ENCODE assay signal across 1 cellular context in the genomic region with DNA sequence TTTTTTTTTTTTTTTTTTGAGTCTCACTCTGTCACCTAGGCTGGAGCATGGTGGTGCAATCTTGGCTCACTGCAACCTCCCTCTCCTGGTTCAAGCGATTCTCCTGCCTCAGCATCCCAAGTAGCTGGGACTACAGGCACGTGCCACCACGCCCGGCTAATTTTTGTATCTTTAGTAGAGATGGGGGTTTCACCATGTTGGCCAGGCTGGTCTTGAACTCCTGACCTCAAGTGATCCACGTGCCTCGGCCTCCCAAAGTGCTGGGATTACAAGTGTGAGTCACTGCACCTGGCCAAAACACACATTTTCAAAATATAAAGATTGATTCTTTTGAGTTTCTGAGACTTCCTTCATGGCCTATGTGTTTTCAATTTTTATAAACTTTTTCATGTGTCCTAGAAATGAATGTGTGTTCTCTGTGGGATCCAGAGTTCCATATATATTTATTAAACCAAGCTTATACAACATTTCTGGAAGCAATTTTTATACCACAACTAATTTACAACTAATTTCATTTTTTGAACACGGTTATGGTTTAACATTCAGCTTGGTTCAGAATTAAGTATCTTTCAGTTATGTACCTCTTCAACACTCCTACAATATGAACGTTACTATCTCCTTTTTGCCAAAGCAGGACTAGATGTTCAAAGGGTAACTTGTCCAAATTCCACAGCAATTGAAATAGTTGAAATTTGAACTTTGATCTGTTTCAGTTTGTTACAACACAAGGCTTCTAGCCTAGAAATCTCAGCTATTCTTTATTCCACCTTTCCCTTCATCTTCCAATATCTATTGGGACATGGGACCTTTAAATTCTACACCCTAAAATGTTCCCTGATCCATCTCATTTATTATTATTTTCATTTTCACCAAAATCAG.
A peak's percentile ranks its signal among the peaks of the same experiment; 100 is the strongest.
TF ChIP-seq lines count a peak whose summit lies in the region.

No MANE protein-coding gene starts in this region.

TF ChIP-seq in HepG2, 621 proteins besides CTCF, POLR2A, EP300 and RAD21 (continued from another document):
- TF ChIP-seq RXRB (CRISPR knock-in tag; IDR thresholded peaks at IDR 0.05; ENCODE audit: borderline replicate concordance) (peak; percentile 68; the same call in 1 of the 2 replicates), NCOA2 (CRISPR knock-in tag; IDR thresholded peaks at IDR 0.05) (peak; percentile 31; the same call in 1 of the 2 replicates), ZNF510 (CRISPR knock-in tag; IDR thresholded peaks at IDR 0.05; ENCODE audit: low read depth) (0 out of 2 replicates have a peak, but pooled peaks have one; percentile 44), GATAD2A (CRISPR knock-in tag; IDR thresholded peaks at IDR 0.05) (peak; percentile 70), PHF21A (CRISPR knock-in tag; IDR thresholded peaks at IDR 0.05) (peak; percentile 64; the same call in 1 of the 2 replicates), FOXA3 (CRISPR knock-in tag; IDR thresholded peaks at IDR 0.05) (peak; percentile 63), GABPB1 (CRISPR knock-in tag; IDR thresholded peaks at IDR 0.05) (no peak), HNF4G (IDR thresholded peaks at IDR 0.05; ENCODE audit: borderline replicate concordance, low read depth, low read length) (peak; percentile 96), HNF4G (CRISPR knock-in tag; IDR thresholded peaks at IDR 0.05; ENCODE audit: borderline replicate concordance, low read depth) (no peak), SMARCC2 (IDR thresholded peaks at IDR 0.05) (no peak), HMG20A (CRISPR knock-in tag; IDR thresholded peaks at IDR 0.05; ENCODE audit: borderline replicate concordance) (peak; percentile 87), ASH2L (IDR thresholded peaks at IDR 0.05; ENCODE audit: insufficient read length, low read depth, low read length) (peak; percentile 93), SAP130 (CRISPR knock-in tag; IDR thresholded peaks at IDR 0.05; ENCODE audit: low read depth) (peak; percentile 72), POLR2AphosphoS5 (IDR thresholded peaks at IDR 0.05; ENCODE audit: low read depth, low read length) (0 out of 2 replicates have a peak, but pooled peaks have one; percentile 35), CREM (IDR thresholded peaks at IDR 0.05) (peak; percentile 42; the same call in 1 of the 2 replicates), CREM (CRISPR knock-in tag; IDR thresholded peaks at IDR 0.05) (no peak), ELF3 (CRISPR knock-in tag; IDR thresholded peaks at IDR 0.05) (peak; percentile 22; the same call in 1 of the 2 replicates), ZNF644 (CRISPR knock-in tag; IDR thresholded peaks at IDR 0.05; ENCODE audit: low read depth) (peak; percentile 63; the same call in 1 of the 2 replicates), SOX13 (IDR thresholded peaks at IDR 0.05) (no peak), SOX13 (CRISPR knock-in tag; conservative IDR thresholded peaks at IDR 0.05 in 1 of 2, IDR thresholded peaks at IDR 0.05 in 1 of 2) (peak in 1 of 2 experiments; percentile 74; a peak in 1 of 4 replicates), RARA (CRISPR knock-in tag; IDR thresholded peaks at IDR 0.05) (peak; percentile 49), ATF1 (CRISPR knock-in tag; IDR thresholded peaks at IDR 0.05) (peak; percentile 45; the same call in 1 of the 2 replicates), SALL1 (CRISPR knock-in tag; IDR thresholded peaks at IDR 0.05) (0 out of 2 replicates have a peak, but pooled peaks have one; percentile 16), ZNF33B (CRISPR knock-in tag; IDR thresholded peaks at IDR 0.05) (no peak), ISL2 (CRISPR knock-in tag; IDR thresholded peaks at IDR 0.05) (peak; percentile 49; the same call in 1 of the 2 replicates), HNF4A (CRISPR knock-in tag; IDR thresholded peaks at IDR 0.05) (peak; percentile 97), BHLHE40 (IDR thresholded peaks at IDR 0.05; ENCODE audit: low read length) (0 out of 2 replicates have a peak, but pooled peaks have one; percentile 16), HDAC2 (CRISPR knock-in tag; IDR thresholded peaks at IDR 0.05) (peak; percentile 38; the same call in 1 of the 2 replicates), KDM5A (IDR thresholded peaks at IDR 0.05; ENCODE audit: borderline replicate concordance, low read length) (no peak), ZMYM4 (CRISPR knock-in tag; IDR thresholded peaks at IDR 0.05) (0 out of 2 replicates have a peak, but pooled peaks have one; percentile 46), HHEX (CRISPR knock-in tag; IDR thresholded peaks at IDR 0.05) (peak; percentile 40; the same call in 1 of the 2 replicates), KDM6A (CRISPR knock-in tag; IDR thresholded peaks at IDR 0.05; ENCODE audit: low read depth) (peak; percentile 88), REPIN1 (CRISPR knock-in tag; IDR thresholded peaks at IDR 0.05; ENCODE audit: borderline replicate concordance, low read depth) (0 out of 2 replicates have a peak, but pooled peaks have one; percentile 25), CEBPB (IDR thresholded peaks at IDR 0.05; ENCODE audit: borderline replicate concordance, low read depth, low read length) (peak; percentile 83), ZNF792 (CRISPR knock-in tag; IDR thresholded peaks at IDR 0.05) (peak; percentile 60; the same call in 1 of the 2 replicates), BCL6 (CRISPR knock-in tag; IDR thresholded peaks at IDR 0.05) (0 out of 2 replicates have a peak, but pooled peaks have one; percentile 44), TEAD3 (CRISPR knock-in tag; optimal IDR thresholded peaks at IDR 0.05; ENCODE audit: borderline replicate concordance) (peak; percentile 66), PPARG (CRISPR knock-in tag; conservative IDR thresholded peaks at IDR 0.05) (peak; percentile 91), NR2F2 (IDR thresholded peaks at IDR 0.05; ENCODE audit: borderline replicate concordance, low read depth) (0 out of 2 replicates have a peak, but pooled peaks have one; percentile 29), XRCC5 (optimal IDR thresholded peaks at IDR 0.05; ENCODE audit: low read length) (no peak), SOX6 (IDR thresholded peaks at IDR 0.05) (no peak), SOX6 (CRISPR knock-in tag; IDR thresholded peaks at IDR 0.05) (peak; percentile 25; the same call in 1 of the 2 replicates), THAP11 (CRISPR knock-in tag; IDR thresholded peaks at IDR 0.05) (peak; percentile 37; the same call in 1 of the 2 replicates), ZBTB3 (CRISPR knock-in tag; IDR thresholded peaks at IDR 0.05; ENCODE audit: borderline replicate concordance, low read depth) (no peak), GFI1 (CRISPR knock-in tag; IDR thresholded peaks at IDR 0.05; ENCODE audit: borderline replicate concordance) (peak; percentile 98), TRIM24 (CRISPR knock-in tag; IDR thresholded peaks at IDR 0.05) (no peak)
- TF ChIP-seq, protein P1, sequence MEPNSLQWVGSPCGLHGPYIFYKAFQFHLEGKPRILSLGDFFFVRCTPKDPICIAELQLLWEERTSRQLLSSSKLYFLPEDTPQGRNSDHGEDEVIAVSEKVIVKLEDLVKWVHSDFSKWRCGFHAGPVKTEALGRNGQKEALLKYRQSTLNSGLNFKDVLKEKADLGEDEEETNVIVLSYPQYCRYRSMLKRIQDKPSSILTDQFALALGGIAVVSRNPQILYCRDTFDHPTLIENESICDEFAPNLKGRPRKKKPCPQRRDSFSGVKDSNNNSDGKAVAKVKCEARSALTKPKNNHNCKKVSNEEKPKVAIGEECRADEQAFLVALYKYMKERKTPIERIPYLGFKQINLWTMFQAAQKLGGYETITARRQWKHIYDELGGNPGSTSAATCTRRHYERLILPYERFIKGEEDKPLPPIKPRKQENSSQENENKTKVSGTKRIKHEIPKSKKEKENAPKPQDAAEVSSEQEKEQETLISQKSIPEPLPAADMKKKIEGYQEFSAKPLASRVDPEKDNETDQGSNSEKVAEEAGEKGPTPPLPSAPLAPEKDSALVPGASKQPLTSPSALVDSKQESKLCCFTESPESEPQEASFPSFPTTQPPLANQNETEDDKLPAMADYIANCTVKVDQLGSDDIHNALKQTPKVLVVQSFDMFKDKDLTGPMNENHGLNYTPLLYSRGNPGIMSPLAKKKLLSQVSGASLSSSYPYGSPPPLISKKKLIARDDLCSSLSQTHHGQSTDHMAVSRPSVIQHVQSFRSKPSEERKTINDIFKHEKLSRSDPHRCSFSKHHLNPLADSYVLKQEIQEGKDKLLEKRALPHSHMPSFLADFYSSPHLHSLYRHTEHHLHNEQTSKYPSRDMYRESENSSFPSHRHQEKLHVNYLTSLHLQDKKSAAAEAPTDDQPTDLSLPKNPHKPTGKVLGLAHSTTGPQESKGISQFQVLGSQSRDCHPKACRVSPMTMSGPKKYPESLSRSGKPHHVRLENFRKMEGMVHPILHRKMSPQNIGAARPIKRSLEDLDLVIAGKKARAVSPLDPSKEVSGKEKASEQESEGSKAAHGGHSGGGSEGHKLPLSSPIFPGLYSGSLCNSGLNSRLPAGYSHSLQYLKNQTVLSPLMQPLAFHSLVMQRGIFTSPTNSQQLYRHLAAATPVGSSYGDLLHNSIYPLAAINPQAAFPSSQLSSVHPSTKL (CRISPR knock-in tag; IDR thresholded peaks at IDR 0.05): peak; percentile 86
- TF ChIP-seq, protein P2, sequence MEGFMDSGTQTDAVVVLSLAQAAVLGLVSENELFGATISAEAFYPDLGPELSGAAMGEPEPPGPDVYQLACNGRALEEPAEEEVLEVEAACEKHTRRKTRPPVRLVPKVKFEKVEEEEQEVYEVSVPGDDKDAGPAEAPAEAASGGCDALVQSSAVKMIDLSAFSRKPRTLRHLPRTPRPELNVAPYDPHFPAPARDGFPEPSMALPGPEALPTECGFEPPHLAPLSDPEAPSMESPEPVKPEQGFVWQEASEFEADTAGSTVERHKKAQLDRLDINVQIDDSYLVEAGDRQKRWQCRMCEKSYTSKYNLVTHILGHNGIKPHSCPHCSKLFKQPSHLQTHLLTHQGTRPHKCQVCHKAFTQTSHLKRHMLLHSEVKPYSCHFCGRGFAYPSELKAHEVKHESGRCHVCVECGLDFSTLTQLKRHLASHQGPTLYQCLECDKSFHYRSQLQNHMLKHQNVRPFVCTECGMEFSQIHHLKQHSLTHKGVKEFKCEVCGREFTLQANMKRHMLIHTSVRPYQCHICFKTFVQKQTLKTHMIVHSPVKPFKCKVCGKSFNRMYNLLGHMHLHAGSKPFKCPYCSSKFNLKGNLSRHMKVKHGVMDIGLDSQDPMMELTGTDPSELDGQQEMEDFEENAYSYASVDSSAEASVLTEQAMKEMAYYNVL (CRISPR knock-in tag; IDR thresholded peaks at IDR 0.05; ENCODE audit: borderline replicate concordance): no peak
- TF ChIP-seq, protein P3, sequence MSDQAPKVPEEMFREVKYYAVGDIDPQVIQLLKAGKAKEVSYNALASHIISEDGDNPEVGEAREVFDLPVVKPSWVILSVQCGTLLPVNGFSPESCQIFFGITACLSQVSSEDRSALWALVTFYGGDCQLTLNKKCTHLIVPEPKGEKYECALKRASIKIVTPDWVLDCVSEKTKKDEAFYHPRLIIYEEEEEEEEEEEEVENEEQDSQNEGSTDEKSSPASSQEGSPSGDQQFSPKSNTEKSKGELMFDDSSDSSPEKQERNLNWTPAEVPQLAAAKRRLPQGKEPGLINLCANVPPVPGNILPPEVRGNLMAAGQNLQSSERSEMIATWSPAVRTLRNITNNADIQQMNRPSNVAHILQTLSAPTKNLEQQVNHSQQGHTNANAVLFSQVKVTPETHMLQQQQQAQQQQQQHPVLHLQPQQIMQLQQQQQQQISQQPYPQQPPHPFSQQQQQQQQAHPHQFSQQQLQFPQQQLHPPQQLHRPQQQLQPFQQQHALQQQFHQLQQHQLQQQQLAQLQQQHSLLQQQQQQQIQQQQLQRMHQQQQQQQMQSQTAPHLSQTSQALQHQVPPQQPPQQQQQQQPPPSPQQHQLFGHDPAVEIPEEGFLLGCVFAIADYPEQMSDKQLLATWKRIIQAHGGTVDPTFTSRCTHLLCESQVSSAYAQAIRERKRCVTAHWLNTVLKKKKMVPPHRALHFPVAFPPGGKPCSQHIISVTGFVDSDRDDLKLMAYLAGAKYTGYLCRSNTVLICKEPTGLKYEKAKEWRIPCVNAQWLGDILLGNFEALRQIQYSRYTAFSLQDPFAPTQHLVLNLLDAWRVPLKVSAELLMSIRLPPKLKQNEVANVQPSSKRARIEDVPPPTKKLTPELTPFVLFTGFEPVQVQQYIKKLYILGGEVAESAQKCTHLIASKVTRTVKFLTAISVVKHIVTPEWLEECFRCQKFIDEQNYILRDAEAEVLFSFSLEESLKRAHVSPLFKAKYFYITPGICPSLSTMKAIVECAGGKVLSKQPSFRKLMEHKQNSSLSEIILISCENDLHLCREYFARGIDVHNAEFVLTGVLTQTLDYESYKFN (CRISPR knock-in tag; conservative IDR thresholded peaks at IDR 0.05): peak; percentile 92
- TF ChIP-seq, protein P4, sequence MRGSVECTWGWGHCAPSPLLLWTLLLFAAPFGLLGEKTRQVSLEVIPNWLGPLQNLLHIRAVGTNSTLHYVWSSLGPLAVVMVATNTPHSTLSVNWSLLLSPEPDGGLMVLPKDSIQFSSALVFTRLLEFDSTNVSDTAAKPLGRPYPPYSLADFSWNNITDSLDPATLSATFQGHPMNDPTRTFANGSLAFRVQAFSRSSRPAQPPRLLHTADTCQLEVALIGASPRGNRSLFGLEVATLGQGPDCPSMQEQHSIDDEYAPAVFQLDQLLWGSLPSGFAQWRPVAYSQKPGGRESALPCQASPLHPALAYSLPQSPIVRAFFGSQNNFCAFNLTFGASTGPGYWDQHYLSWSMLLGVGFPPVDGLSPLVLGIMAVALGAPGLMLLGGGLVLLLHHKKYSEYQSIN (CRISPR knock-in tag; IDR thresholded peaks at IDR 0.05; ENCODE audit: borderline replicate concordance): no peak
- TF ChIP-seq, protein P5, sequence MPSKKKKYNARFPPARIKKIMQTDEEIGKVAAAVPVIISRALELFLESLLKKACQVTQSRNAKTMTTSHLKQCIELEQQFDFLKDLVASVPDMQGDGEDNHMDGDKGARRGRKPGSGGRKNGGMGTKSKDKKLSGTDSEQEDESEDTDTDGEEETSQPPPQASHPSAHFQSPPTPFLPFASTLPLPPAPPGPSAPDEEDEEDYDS (CRISPR knock-in tag; IDR thresholded peaks at IDR 0.05): 0 out of 2 replicates have a peak, but pooled peaks have one; percentile 13
- TF ChIP-seq, protein P6, sequence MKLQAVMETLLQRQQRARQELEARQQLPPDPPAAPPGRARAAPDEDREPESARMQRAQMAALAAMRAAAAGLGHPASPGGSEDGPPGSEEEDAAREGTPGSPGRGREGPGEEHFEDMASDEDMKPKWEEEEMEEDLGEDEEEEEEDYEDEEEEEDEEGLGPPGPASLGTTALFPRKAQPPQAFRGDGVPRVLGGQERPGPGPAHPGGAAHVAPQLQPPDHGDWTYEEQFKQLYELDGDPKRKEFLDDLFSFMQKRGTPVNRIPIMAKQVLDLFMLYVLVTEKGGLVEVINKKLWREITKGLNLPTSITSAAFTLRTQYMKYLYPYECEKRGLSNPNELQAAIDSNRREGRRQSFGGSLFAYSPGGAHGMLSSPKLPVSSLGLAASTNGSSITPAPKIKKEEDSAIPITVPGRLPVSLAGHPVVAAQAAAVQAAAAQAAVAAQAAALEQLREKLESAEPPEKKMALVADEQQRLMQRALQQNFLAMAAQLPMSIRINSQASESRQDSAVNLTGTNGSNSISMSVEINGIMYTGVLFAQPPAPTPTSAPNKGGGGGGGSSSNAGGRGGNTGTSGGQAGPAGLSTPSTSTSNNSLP (IDR thresholded peaks at IDR 0.05; ENCODE audit: low read depth, low read length): peak; percentile 49; the same call in 1 of the 2 replicates
